Comparison of ENCODE assay signal across 1 cellular context in genomic region chr15:52295421-52295991, GRCh38.
A peak's percentile ranks its signal among the peaks of the same experiment; 100 is the strongest.
TF ChIP-seq lines count a peak whose summit lies in the region.

MYO5C (minus strand) TSS chr15:52295804; CDS start chr15:52295636, 168 bp downstream.

TF ChIP-seq in HepG2, 621 proteins besides CTCF, POLR2A, EP300 and RAD21 (continued from another document and continues in another):
- 0 out of 2 replicates have a peak, but pooled peaks have one; percentile 26 for TF ChIP-seq POGK (CRISPR knock-in tag; conservative IDR thresholded peaks at IDR 0.05)
- peak; percentile 54; the same call in 1 of the 2 replicates for TF ChIP-seq HIVEP1 (CRISPR knock-in tag; IDR thresholded peaks at IDR 0.05)
- TF ChIP-seq ZNF598 (CRISPR knock-in tag; IDR thresholded peaks at IDR 0.05; ENCODE audit: borderline replicate concordance), result no peak; the same call in 1 of the 2 replicates
- TF ChIP-seq TBX3 (IDR thresholded peaks at IDR 0.05; ENCODE audit: borderline replicate concordance), result no peak
- TF ChIP-seq ARID2 (CRISPR knock-in tag; IDR thresholded peaks at IDR 0.05; ENCODE audit: borderline replicate concordance), result 0 out of 2 replicates have a peak, but pooled peaks have one; percentile 42
- peak; percentile 87 for TF ChIP-seq NFYC (CRISPR knock-in tag; IDR thresholded peaks at IDR 0.05)
- TF ChIP-seq, protein P1, sequence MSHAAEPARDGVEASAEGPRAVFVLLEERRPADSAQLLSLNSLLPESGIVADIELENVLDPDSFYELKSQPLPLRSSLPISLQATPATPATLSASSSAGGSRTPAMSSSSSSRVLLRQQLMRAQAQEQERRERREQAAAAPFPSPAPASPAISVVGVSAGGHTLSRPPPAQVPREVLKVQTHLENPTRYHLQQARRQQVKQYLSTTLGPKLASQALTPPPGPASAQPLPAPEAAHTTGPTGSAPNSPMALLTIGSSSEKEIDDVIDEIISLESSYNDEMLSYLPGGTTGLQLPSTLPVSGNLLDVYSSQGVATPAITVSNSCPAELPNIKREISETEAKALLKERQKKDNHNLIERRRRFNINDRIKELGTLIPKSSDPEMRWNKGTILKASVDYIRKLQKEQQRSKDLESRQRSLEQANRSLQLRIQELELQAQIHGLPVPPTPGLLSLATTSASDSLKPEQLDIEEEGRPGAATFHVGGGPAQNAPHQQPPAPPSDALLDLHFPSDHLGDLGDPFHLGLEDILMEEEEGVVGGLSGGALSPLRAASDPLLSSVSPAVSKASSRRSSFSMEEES (CRISPR knock-in tag; IDR thresholded peaks at IDR 0.05), result no peak
- peak; percentile 21; the same call in 1 of the 3 replicates for TF ChIP-seq MXI1 (IDR thresholded peaks at IDR 0.05; ENCODE audit: borderline replicate concordance, low read depth, low read length)
- peak; percentile 86 for TF ChIP-seq KAT7 (CRISPR knock-in tag; IDR thresholded peaks at IDR 0.05; ENCODE audit: borderline replicate concordance)
- peak; percentile 91 for TF ChIP-seq ZMAT3 (CRISPR knock-in tag; conservative IDR thresholded peaks at IDR 0.05)
- TF ChIP-seq DR1 (CRISPR knock-in tag; IDR thresholded peaks at IDR 0.05), result peak; percentile 76
- TF ChIP-seq ETV6 (CRISPR knock-in tag; conservative IDR thresholded peaks at IDR 0.05), result no peak
- no peak for TF ChIP-seq EEA1 (CRISPR knock-in tag; IDR thresholded peaks at IDR 0.05; ENCODE audit: borderline replicate concordance)
- TF ChIP-seq TFAP4 (IDR thresholded peaks at IDR 0.05; ENCODE audit: borderline replicate concordance, low read depth), result peak; percentile 39; the same call in 1 of the 2 replicates
- TF ChIP-seq AGO2 (optimal IDR thresholded peaks at IDR 0.05; ENCODE audit: low read depth, low read length), result peak; percentile 39
- no peak for TF ChIP-seq ZBTB21 (CRISPR knock-in tag; IDR thresholded peaks at IDR 0.05)
- no peak for TF ChIP-seq ZNF136 (CRISPR knock-in tag; IDR thresholded peaks at IDR 0.05; ENCODE audit: low read depth)
- TF ChIP-seq, protein P2, sequence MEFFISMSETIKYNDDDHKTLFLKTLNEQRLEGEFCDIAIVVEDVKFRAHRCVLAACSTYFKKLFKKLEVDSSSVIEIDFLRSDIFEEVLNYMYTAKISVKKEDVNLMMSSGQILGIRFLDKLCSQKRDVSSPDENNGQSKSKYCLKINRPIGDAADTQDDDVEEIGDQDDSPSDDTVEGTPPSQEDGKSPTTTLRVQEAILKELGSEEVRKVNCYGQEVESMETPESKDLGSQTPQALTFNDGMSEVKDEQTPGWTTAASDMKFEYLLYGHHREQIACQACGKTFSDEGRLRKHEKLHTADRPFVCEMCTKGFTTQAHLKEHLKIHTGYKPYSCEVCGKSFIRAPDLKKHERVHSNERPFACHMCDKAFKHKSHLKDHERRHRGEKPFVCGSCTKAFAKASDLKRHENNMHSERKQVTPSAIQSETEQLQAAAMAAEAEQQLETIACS (CRISPR knock-in tag; IDR thresholded peaks at IDR 0.05), result peak; percentile 73
- peak; percentile 47; the same call in 1 of the 2 replicates for TF ChIP-seq ZNF792 (CRISPR knock-in tag; IDR thresholded peaks at IDR 0.05)
- no peak for TF ChIP-seq NFE2 (CRISPR knock-in tag; IDR thresholded peaks at IDR 0.05)
- no peak for TF ChIP-seq STAT5B (CRISPR knock-in tag; IDR thresholded peaks at IDR 0.05)
- TF ChIP-seq ZNF484 (CRISPR knock-in tag; IDR thresholded peaks at IDR 0.05; ENCODE audit: borderline replicate concordance, low read depth), result no peak
- TF ChIP-seq KMT2B (CRISPR knock-in tag; IDR thresholded peaks at IDR 0.05), result peak; percentile 62; the same call in 1 of the 2 replicates
- TF ChIP-seq ARNT2 (CRISPR knock-in tag; IDR thresholded peaks at IDR 0.05; ENCODE audit: low read depth), result 0 out of 2 replicates have a peak, but pooled peaks have one; percentile 58
- 0 out of 2 replicates have a peak, but pooled peaks have one; percentile 49 for TF ChIP-seq GFI1 (CRISPR knock-in tag; IDR thresholded peaks at IDR 0.05; ENCODE audit: borderline replicate concordance)
- TF ChIP-seq, protein P3, sequence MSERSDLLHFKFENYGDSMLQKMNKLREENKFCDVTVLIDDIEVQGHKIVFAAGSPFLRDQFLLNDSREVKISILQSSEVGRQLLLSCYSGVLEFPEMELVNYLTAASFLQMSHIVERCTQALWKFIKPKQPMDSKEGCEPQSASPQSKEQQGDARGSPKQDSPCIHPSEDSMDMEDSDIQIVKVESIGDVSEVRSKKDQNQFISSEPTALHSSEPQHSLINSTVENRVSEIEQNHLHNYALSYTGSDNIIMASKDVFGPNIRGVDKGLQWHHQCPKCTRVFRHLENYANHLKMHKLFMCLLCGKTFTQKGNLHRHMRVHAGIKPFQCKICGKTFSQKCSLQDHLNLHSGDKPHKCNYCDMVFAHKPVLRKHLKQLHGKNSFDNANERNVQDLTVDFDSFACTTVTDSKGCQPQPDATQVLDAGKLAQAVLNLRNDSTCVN (CRISPR knock-in tag; IDR thresholded peaks at IDR 0.05; ENCODE audit: borderline replicate concordance), result no peak
- 0 out of 2 replicates have a peak, but pooled peaks have one; percentile 39 for TF ChIP-seq SMAD9 (CRISPR knock-in tag; IDR thresholded peaks at IDR 0.05)
- no peak for TF ChIP-seq GZF1 (CRISPR knock-in tag; IDR thresholded peaks at IDR 0.05)
- TF ChIP-seq ZNF280B (CRISPR knock-in tag; IDR thresholded peaks at IDR 0.05; ENCODE audit: borderline replicate concordance), result no peak
- TF ChIP-seq ZNF468 (CRISPR knock-in tag; IDR thresholded peaks at IDR 0.05), result no peak; the same call in 1 of the 2 replicates
- no peak for TF ChIP-seq MTF2 (CRISPR knock-in tag; IDR thresholded peaks at IDR 0.05; ENCODE audit: borderline replicate concordance)
- peak; percentile 58 for TF ChIP-seq ZNF574 (CRISPR knock-in tag; IDR thresholded peaks at IDR 0.05)
- peak; percentile 69; the same call in 1 of the 2 replicates for TF ChIP-seq NR1H2 (CRISPR knock-in tag; IDR thresholded peaks at IDR 0.05; ENCODE audit: borderline replicate concordance, low read depth)
- 0 out of 2 replicates have a peak, but pooled peaks have one; percentile 45 for TF ChIP-seq ATF3 (CRISPR knock-in tag; IDR thresholded peaks at IDR 0.05)
- no peak for TF ChIP-seq ZNF761 (CRISPR knock-in tag; conservative IDR thresholded peaks at IDR 0.05)
- TF ChIP-seq, protein P4, sequence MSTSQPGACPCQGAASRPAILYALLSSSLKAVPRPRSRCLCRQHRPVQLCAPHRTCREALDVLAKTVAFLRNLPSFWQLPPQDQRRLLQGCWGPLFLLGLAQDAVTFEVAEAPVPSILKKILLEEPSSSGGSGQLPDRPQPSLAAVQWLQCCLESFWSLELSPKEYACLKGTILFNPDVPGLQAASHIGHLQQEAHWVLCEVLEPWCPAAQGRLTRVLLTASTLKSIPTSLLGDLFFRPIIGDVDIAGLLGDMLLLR (CRISPR knock-in tag; IDR thresholded peaks at IDR 0.05), result peak; percentile 72; the same call in 1 of the 2 replicates
- 0 out of 2 replicates have a peak, but pooled peaks have one; percentile 19 for TF ChIP-seq ARHGAP35 (CRISPR knock-in tag; IDR thresholded peaks at IDR 0.05; ENCODE audit: borderline replicate concordance)
- TF ChIP-seq FOXP4 (CRISPR knock-in tag; IDR thresholded peaks at IDR 0.05), result no peak
- no peak for TF ChIP-seq RELA (CRISPR knock-in tag; IDR thresholded peaks at IDR 0.05)
- peak; percentile 81 for TF ChIP-seq SP2 (CRISPR knock-in tag; IDR thresholded peaks at IDR 0.05)
- TF ChIP-seq ZNF563 (CRISPR knock-in tag; IDR thresholded peaks at IDR 0.05), result 0 out of 2 replicates have a peak, but pooled peaks have one; percentile 46
- no peak for TF ChIP-seq ATF2 (CRISPR knock-in tag; IDR thresholded peaks at IDR 0.05)
- TF ChIP-seq ZNF572 (CRISPR knock-in tag; IDR thresholded peaks at IDR 0.05), result no peak
- TF ChIP-seq ZBTB7B (CRISPR knock-in tag; IDR thresholded peaks at IDR 0.05), result peak; percentile 46
- TF ChIP-seq HOXA5 (CRISPR knock-in tag; IDR thresholded peaks at IDR 0.05), result 0 out of 2 replicates have a peak, but pooled peaks have one; percentile 32
- TF ChIP-seq TBX2 (CRISPR knock-in tag; IDR thresholded peaks at IDR 0.05; ENCODE audit: borderline replicate concordance), result peak; percentile 42; the same call in 1 of the 2 replicates
- TF ChIP-seq SALL2 (CRISPR knock-in tag; IDR thresholded peaks at IDR 0.05), result no peak
